In the genomic region with DNA sequence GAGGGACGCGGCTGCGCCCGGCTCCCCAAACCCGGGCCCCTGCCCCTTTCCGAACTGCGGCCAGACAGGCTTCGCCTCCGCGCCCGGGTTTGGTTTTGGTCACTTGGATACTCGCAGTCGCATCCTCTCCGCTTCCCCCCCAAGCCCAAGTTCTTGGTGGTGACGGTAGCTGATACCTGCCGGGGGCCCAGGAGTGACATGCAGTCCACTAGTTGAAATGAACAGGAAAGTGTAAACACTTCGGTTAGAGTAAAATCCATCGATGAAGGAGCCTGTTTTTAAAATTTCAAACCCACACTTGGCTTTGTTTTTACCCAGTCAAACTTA, we compare ENCODE assay signal across 8 cellular contexts. TPM values are rescaled to one million over a fixed set of nuclear protein-coding genes. Genes with fewer than 3 reads are reported as not detected.
DNase-seq lines count a peak whose midpoint lies in the region; ATAC-seq and TF ChIP-seq lines count a peak whose summit lies in the region.

No MANE protein-coding gene starts in this region.

- H3K4ac ChIP-seq in mesenchymal stem cell (ENCODE audit: low read depth in 1 of 2, low read length in 2 of 2): peak overlapping the region; percentile 80 to 94

- H3K4me1 ChIP-seq in breast epithelium: no peaks in the 10 kb centered on the region
- peaks cover 3% of the 10 kb centered on the region for H3K4me1 ChIP-seq in mesenchymal stem cell (ENCODE audit: control insufficient read depth, insufficient read depth, low read depth, low read length)
- H3K4me1 ChIP-seq in tibial artery: peaks cover 0 to 15% (median 3%) of the 10 kb centered on the region in 4 donors

- POLR2A ChIA-PET in activated CD4-positive, alpha-beta T cell treated with anti-CD3 and anti-CD28 coated beads for 36 hours (lab: Charles Lee): no interaction called here

- H3K9me3 ChIP-seq in breast epithelium (no peaks in the 10 kb centered on the region), mesenchymal stem cell (ENCODE audit: control insufficient read depth, low read length) (no peaks in the 10 kb centered on the region), tibial artery (no peaks in the 10 kb centered on the region)

- H3K9me3 Mint-ChIP-seq in activated CD4-positive, alpha-beta T cell treated with anti-CD3 and anti-CD28 coated beads for 36 hours (ENCODE audit: low read depth): no peaks in the 10 kb centered on the region

- H3K27me3 Mint-ChIP-seq in activated CD4-positive, alpha-beta T cell treated with anti-CD3 and anti-CD28 coated beads for 36 hours: peaks cover 28% of the 10 kb centered on the region

- H3K27ac ChIP-seq in breast epithelium (peak overlapping the region; percentile 80 to 98), mesenchymal stem cell (ENCODE audit: low read length, poor library complexity, severe bottlenecking) (no peak overlapping the region), tibial artery (peak overlapping the region; percentile 88 to 91)

- H3K27me3 ChIP-seq in breast epithelium (no peaks in the 10 kb centered on the region), mesenchymal stem cell (ENCODE audit: control insufficient read depth in 1 of 2, insufficient read depth in 1 of 2, low read length in 2 of 2) (no peaks in the 10 kb centered on the region), tibial artery (no peaks in the 10 kb centered on the region)

- intact Hi-C loops in activated CD4-positive, alpha-beta T cell treated with anti-CD3 and anti-CD28 coated beads for 36 hours (cut with DNase I, micrococcal nuclease): no loop called here
- intact Hi-C loops in breast epithelium (cut with DNase I; ENCODE audit: low total_unique reads) (no loop called here), tibial artery (cut with DNase I; ENCODE audit: low total_unique reads) (no loop called here)

- 0% methylated on average over 14 of the region's 18 CpGs for WGBS in mesenchymal stem cell

- peaks cover 10% of the 10 kb centered on the region for H3K4me1 Mint-ChIP-seq in activated CD4-positive, alpha-beta T cell treated with anti-CD3 and anti-CD28 coated beads for 36 hours

- H3K79me1 ChIP-seq in mesenchymal stem cell (replicated peaks; ENCODE audit: low read length, poor library complexity, severe bottlenecking): peaks cover 14% of the 10 kb centered on the region

- ATAC-seq in activated CD4-positive, alpha-beta T cell treated with anti-CD3 and anti-CD28 coated beads for 36 hours: no peak

- H3K36me3 ChIP-seq in breast epithelium (no peaks in the 10 kb centered on the region), mesenchymal stem cell (ENCODE audit: control insufficient read depth in 1 of 2, insufficient read depth in 2 of 2, low read depth in 1 of 2, low read length in 2 of 2) (no peaks in the 10 kb centered on the region), tibial artery (no peaks in the 10 kb centered on the region)

- TF ChIP-seq CTCF in breast epithelium (IDR thresholded peaks at IDR 0.05) (no peak), tibial artery (IDR thresholded peaks at IDR 0.05) (no peak)

- H2BK120ac ChIP-seq in mesenchymal stem cell (ENCODE audit: low read depth, low read length): no peak overlapping the region

- no peak overlapping the region for H3K23ac ChIP-seq in mesenchymal stem cell (ENCODE audit: low read length in 2 of 2)

- H3K18ac ChIP-seq in mesenchymal stem cell (ENCODE audit: low read depth in 1 of 2, low read length in 2 of 2): peak overlapping the region; percentile 77 to 96

- H4K91ac ChIP-seq in mesenchymal stem cell (ENCODE audit: low read length): peak overlapping the region; percentile 97

- peak; percentile 15 for DNase-seq in activated CD4-positive, alpha-beta T cell treated with anti-CD3 and anti-CD28 coated beads for 36 hours
- no peak for DNase-seq in activated CD4-positive, alpha-beta T cell treated with anti-CD3 and anti-CD28 coated beads, Interleukin-2, amount 50 U/mL, for 48 hours
- DNase-seq in HuH-7 (ENCODE audit: low spot score) (peak; percentile 24), breast epithelium (ENCODE audit: low spot score in 2 of 2) (peak in 1 of 2 donors; percentile 20), mesenchymal stem cell (no peak), tibial artery (no peak), AML-193 (lab: John Stamatoyannopoulos, UW) (no peak)
- no peak for DNase-seq in stimulated activated CD4-positive, alpha-beta T cell treated with anti-CD3 and anti-CD28 coated beads, Interleukin-4, amount 100 ng/mL, for 4 hours

- no peak overlapping the region for H2BK12ac ChIP-seq in mesenchymal stem cell (ENCODE audit: low read length in 2 of 2)

- peak overlapping the region in 1 of 2 experiments; percentile 97 for H3K14ac ChIP-seq in mesenchymal stem cell (ENCODE audit: low read length in 2 of 2)

- no peak overlapping the region for H3K27ac Mint-ChIP-seq in activated CD4-positive, alpha-beta T cell treated with anti-CD3 and anti-CD28 coated beads for 36 hours

- peak overlapping the region; percentile 49 for H2BK15ac ChIP-seq in mesenchymal stem cell (ENCODE audit: low read depth, poor library complexity, severe bottlenecking)

- H3K4me3 Mint-ChIP-seq in activated CD4-positive, alpha-beta T cell treated with anti-CD3 and anti-CD28 coated beads for 36 hours: peak overlapping the region; percentile 73

- no peak overlapping the region for H2AK5ac ChIP-seq in mesenchymal stem cell (ENCODE audit: low read length, severe bottlenecking)

- peak overlapping the region; percentile 98 for H2AFZ ChIP-seq in mesenchymal stem cell (ENCODE audit: low read depth, low read length)

- TF ChIP-seq POLR2A in breast epithelium (IDR thresholded peaks at IDR 0.05): no peak

- peaks cover 4% of the 10 kb centered on the region for H3K36me3 Mint-ChIP-seq in activated CD4-positive, alpha-beta T cell treated with anti-CD3 and anti-CD28 coated beads for 36 hours (ENCODE audit: low read depth)

- H3K4me3 ChIP-seq in breast epithelium (peak overlapping the region; percentile 77 to 99 (median 84)), mesenchymal stem cell (ENCODE audit: insufficient read depth in 1 of 2, low read depth in 1 of 2, low read length in 2 of 2) (peak overlapping the region; percentile 94 to 96), tibial artery (peak overlapping the region; percentile 95 to 97)

- H2BK5ac ChIP-seq in mesenchymal stem cell (ENCODE audit: low read depth, low read length, poor library complexity, severe bottlenecking): no peak overlapping the region

- H3K9ac ChIP-seq in mesenchymal stem cell (ENCODE audit: low read length): peak overlapping the region; percentile 96

- CTCF ChIA-PET in activated CD4-positive, alpha-beta T cell treated with anti-CD3 and anti-CD28 coated beads for 36 hours (lab: Charles Lee): no interaction called here

- H4K8ac ChIP-seq in mesenchymal stem cell (ENCODE audit: low read length): peak overlapping the region; percentile 95

- peak overlapping the region; percentile 88 for H3K4me2 ChIP-seq in mesenchymal stem cell (ENCODE audit: low read length, poor library complexity, severe bottlenecking)

RNA-seq across cellular contexts. Expression of gene CNTLN, which starts 0.7 kb away (rescaled TPM):
- total RNA-seq in activated CD4-positive, alpha-beta T cell treated with anti-CD3 and anti-CD28 coated beads for 36 hours: 1 to 10 TPM; 1.1 to 1.2 TPM
- 10 to 100 TPM; 13.6 to 19.7 (median 14.6) TPM for total RNA-seq in breast epithelium
- polyA plus RNA-seq in mesenchymal stem cell (2013, experiment 1 of 2): 5.9 TPM
- 5.5 TPM for polyA plus RNA-seq in mesenchymal stem cell (2013, experiment 2 of 2)

Comparison
In these comparisons a context has a peak if more than half of its experiments do, and no peak if none do; other contexts are left out.
1. DNase-seq: peak in activated CD4-positive, alpha-beta T cell treated with anti-CD3 and anti-CD28 coated beads for 36 hours (single experiment) and HuH-7 (single experiment); none in activated CD4-positive, alpha-beta T cell treated with anti-CD3 and anti-CD28 coated beads, Interleukin-2, amount 50 U/mL, for 48 hours (0 of 2), mesenchymal stem cell (single experiment), tibial artery (0 of 2), stimulated activated CD4-positive, alpha-beta T cell treated with anti-CD3 and anti-CD28 coated beads, Interleukin-4, amount 100 ng/mL, for 4 hours (0 of 2) and AML-193 (0 of 2).
2. RNA of gene CNTLN, which starts 0.7 kb away (total RNA-seq): 13.6 to 19.7 TPM in breast epithelium; 1.1 to 1.2 TPM in activated CD4-positive, alpha-beta T cell treated with anti-CD3 and anti-CD28 coated beads for 36 hours; every median in the first group is over 4 times any median in the second.
3. Peak in every context shown above with its lines, with median percentiles within 50 percentile points of each other: H3K4me3 ChIP-seq.